ENCODE assay signal across 8 cellular contexts in the genomic region with DNA sequence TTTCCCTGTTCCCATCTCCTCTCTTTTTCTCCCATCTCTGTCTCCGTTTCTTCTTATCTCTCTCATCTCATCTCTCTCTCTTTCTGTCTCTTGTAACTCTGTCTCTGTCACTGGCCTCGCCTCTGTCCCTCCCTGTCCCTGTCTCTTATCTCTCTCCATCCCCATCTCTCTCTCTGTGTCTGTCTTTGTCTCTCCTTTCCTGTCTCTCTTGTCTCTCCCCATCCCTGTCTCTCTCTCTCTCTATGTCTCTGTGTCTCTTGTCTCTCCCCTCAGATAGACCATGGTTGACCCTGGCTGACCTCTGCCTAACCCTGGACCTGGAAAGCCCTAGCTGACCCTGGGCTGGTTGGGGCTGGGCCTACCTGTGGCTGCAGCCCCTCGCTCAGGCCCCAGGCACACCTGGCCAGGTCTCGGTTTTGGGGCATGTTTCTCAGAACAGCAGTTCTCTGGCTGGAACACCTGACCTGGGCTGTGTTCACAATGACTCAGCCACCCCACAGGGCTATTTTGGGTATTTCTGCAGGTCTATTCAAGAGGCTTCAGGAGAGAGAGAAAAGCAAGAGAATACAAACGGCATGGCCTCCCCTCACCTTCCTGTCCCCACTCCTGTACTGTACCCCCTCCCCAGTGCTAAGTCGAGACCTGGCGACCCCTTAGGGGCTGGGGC.
DNase-seq lines count a peak whose midpoint lies in the region; ATAC-seq and TF ChIP-seq lines count a peak whose summit lies in the region.
"Had no signal": no experiment of that assay in that cellular context is flagged by ENCODE, and none has a peak within 500 bp of the region (broad histone marks: within the 10 kb centered on the region; RNA-seq: fewer than 3 reads in every experiment).

No MANE protein-coding gene starts in this region.

- intact Hi-C loops in mucosa of descending colon (cut with DNase I, micrococcal nuclease): loop anchor here in 1 of 2 donors (10.0 kb wide), 1 partner anchor 116 kb away; no protein-coding TSS in a partner anchor
- intact Hi-C loops in Calu3 (cut with micrococcal nuclease; ENCODE audit: unreplicated experiment): no loop called here

- no peaks in the 10 kb centered on the region for H3K36me3 ChIP-seq in mucosa of descending colon (ENCODE audit: low read depth)

- DNase-seq in mucosa of descending colon: no peak
- no peak for DNase-seq in Calu3
- no peak for DNase-seq in nucleus accumbens (lab: John Stamatoyannopoulos, UW)
- no peak for DNase-seq in DMS153 (lab: John Stamatoyannopoulos, UW)

- peaks cover 32% of the 10 kb centered on the region for H3K27me3 Mint-ChIP-seq in Calu3 (ENCODE audit: unreplicated experiment)

- H3K9me3 ChIP-seq in mucosa of descending colon: no peaks in the 10 kb centered on the region

- peaks cover 6% of the 10 kb centered on the region for H3K4me1 Mint-ChIP-seq in Calu3 (ENCODE audit: low read depth, unreplicated experiment)

- no peaks in the 10 kb centered on the region for H3K9me3 Mint-ChIP-seq in Calu3 (ENCODE audit: low read depth, unreplicated experiment)

- ATAC-seq in GM21447 (IDR thresholded peaks at IDR 0.05; ENCODE audit: unreplicated experiment): peak; percentile 31
- peak; percentile 23 for ATAC-seq in HG03469 (IDR thresholded peaks at IDR 0.05; ENCODE audit: unreplicated experiment)
- peak; percentile 8 for ATAC-seq in mucosa of descending colon

- no peak overlapping the region for H3K27ac Mint-ChIP-seq in Calu3 (ENCODE audit: unreplicated experiment)

- no peaks in the 10 kb centered on the region for H3K4me1 ChIP-seq in mucosa of descending colon (ENCODE audit: low read depth)
- H3K4me1 ChIP-seq: parathyroid adenoma had no signal

- no peak overlapping the region for H3K4me3 ChIP-seq in mucosa of descending colon

- CTCF ChIA-PET in Calu3 (lab: Charles Lee): no interaction called here

- H3K36me3 Mint-ChIP-seq in Calu3 (ENCODE audit: insufficient read depth, unreplicated experiment): no peaks in the 10 kb centered on the region

- TF ChIP-seq POLR2A in GM18526 (IDR thresholded peaks at IDR 0.05; ENCODE audit: extremely low read depth, insufficient read length): peak; percentile 23

- H3K4me3 Mint-ChIP-seq in Calu3 (ENCODE audit: low read depth, unreplicated experiment): no peak overlapping the region

- BruUV-seq in Calu3 (replicated peaks; lab: Mats Ljungman, UMichigan): no TSS peak

- TF ChIP-seq CTCF in mucosa of descending colon (IDR thresholded peaks at IDR 0.05): no peak
- TF ChIP-seq CTCF in Calu3 (IDR thresholded peaks at IDR 0.05; ENCODE audit: unreplicated experiment): no peak
